ENCODE assay signal across 16 cellular contexts in the genomic region with DNA sequence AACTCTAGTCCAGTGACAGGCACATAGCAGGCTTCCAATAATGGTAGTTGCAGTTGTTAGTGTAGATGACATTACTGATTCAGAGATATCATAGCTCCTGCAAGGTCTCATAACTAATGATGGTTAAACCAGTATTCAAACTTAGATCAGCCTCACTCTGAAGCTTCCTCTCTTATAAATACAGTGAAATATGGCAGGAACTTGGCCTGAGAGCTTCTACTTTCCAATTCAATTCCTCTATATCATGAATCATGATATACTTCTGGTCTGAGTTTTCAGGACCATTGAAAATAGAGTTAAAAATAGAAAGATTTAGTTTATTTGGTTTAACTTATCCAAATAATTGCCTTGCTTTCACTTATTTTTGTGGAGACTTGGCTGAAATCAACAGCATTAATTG.
DNase-seq lines count a peak whose midpoint lies in the region; ATAC-seq, FAIRE-seq and TF ChIP-seq lines count a peak whose summit lies in the region.
"Had no signal": no experiment of that assay in that cellular context is flagged by ENCODE, and none has a peak within 500 bp of the region (broad histone marks: within the 10 kb centered on the region; RNA-seq: fewer than 3 reads in every experiment).

No MANE protein-coding gene starts in this region.

- DNase-seq in A549 (ENCODE audit: low read depth in 1 of 2, low spot score in 1 of 2): no peak
- no peak for DNase-seq in HTR-8/SVneo (ENCODE audit: insufficient read length, low spot score)
- peak; percentile 65 for DNase-seq in fibroblast of mammary gland (ENCODE audit: low read depth)
- DNase-seq in coronary artery (ENCODE audit: low spot score): no peak
- DNase-seq in kidney glomerular epithelial cell (lab: John Stamatoyannopoulos, UW): no peak
- no peak for DNase-seq in SJCRH30
- DNase-seq in NCI-H2227 treated with DMSO at 0.1 percent for 48 hours (lab: John Stamatoyannopoulos, UW): no peak
- DNase-seq: Caco-2, H7, Kasumi-1, MM.1S, NCI-H2081 treated with DMSO at 0.1 percent for 48 hours, NCI-H524 treated with DMSO at 0.1 percent for 48 hours, OCI-M1 had no signal

- POLR2A ChIA-PET in A549 (lab: Yijun Ruan, JAX): interaction anchor here (1.4 kb wide), 1 partner anchor 77 kb away, joined by 10 read pairs; no protein-coding TSS in a partner anchor

- no peaks in the 10 kb centered on the region for H3K27me3 ChIP-seq in SJCRH30

- H3K27ac Mint-ChIP-seq in nephron: peak overlapping the region in 2 of 3 experiments; percentile 50 to 51

- H3K4me1 ChIP-seq in A549 (peaks cover 28% of the 10 kb centered on the region), SJCRH30 (no peaks in the 10 kb centered on the region)
- H3K4me1 ChIP-seq: Caco-2 had no signal

- no peaks in the 10 kb centered on the region for H3K27me3 Mint-ChIP-seq in nephron (ENCODE audit: low read depth)

- H3K4me1 Mint-ChIP-seq in nephron: peaks cover 12% of the 10 kb centered on the region

- H3K4me3 ChIP-seq in A549: no peak overlapping the region
- no peak overlapping the region for H3K4me3 ChIP-seq in fibroblast of mammary gland (ENCODE audit: control insufficient read depth, low read depth, low read length)
- no peak overlapping the region for H3K4me3 ChIP-seq in coronary artery
- no peak overlapping the region for H3K4me3 ChIP-seq in SJCRH30

- no peak for TF ChIP-seq EP300 in A549 (IDR thresholded peaks at IDR 0.05)

- no peak overlapping the region for H3K4me3 Mint-ChIP-seq in nephron

- TF ChIP-seq RAD21 in A549 (conservative IDR thresholded peaks at IDR 0.05 in 1 of 2, IDR thresholded peaks at IDR 0.05 in 1 of 2): no peak

- no peaks in the 10 kb centered on the region for H3K36me3 Mint-ChIP-seq in nephron (ENCODE audit: low read depth)

- CTCF ChIA-PET in A549 (lab: Yijun Ruan, JAX): interaction anchor here (0.9 to 1.2 kb wide), 5 partner anchors 12 to 220 kb away, joined by 3 read pairs; no protein-coding TSS in a partner anchor

- TF ChIP-seq CTCF in A549 (IDR thresholded peaks at IDR 0.05) (no peak), fibroblast of mammary gland (conservative IDR thresholded peaks at IDR 0.05; ENCODE audit: control insufficient read depth, insufficient read depth, low read depth, low read length) (no peak), nephron (IDR thresholded peaks at IDR 0.05; ENCODE audit: unreplicated experiment in 3 of 3) (no peak), coronary artery (IDR thresholded peaks at IDR 0.05) (no peak)

- H3K9me3 Mint-ChIP-seq in nephron: no peaks in the 10 kb centered on the region

- H3K4me2 ChIP-seq in A549: peak overlapping the region; percentile 60

- H3K9me3 ChIP-seq in A549 (no peaks in the 10 kb centered on the region), SJCRH30 (replicated peaks) (no peaks in the 10 kb centered on the region)
- H3K9me3 ChIP-seq: Caco-2 had no signal

- FAIRE-seq in A549 (lab: Jason Lieb, UNC): no peak
- FAIRE-seq in HTR-8/SVneo (lab: Jason Lieb, UNC): peak; percentile 40

- ATAC-seq in A549: peak; percentile 35 to 51; a peak in 4 of 6 replicates

- H3K27ac ChIP-seq in A549 (peak overlapping the region; percentile 68 to 75), coronary artery (no peak overlapping the region), SJCRH30 (no peak overlapping the region)
- H3K27ac ChIP-seq: RWPE1 had no signal

- H3K36me3 ChIP-seq in SJCRH30: no peaks in the 10 kb centered on the region

- TF ChIP-seq POLR2A in A549 (IDR thresholded peaks at IDR 0.05; ENCODE audit: low read length): no peak

TF ChIP-seq in A549, 52 proteins besides CTCF, POLR2A, EP300 and RAD21:
- TF ChIP-seq EHF (CRISPR knock-in tag; IDR thresholded peaks at IDR 0.05): no peak
- TF ChIP-seq HOXA7 (CRISPR knock-in tag; IDR thresholded peaks at IDR 0.05): no peak
- TF ChIP-seq ZFP36 (IDR thresholded peaks at IDR 0.05; ENCODE audit: borderline replicate concordance, partially characterized antibody): no peak
- no peak for TF ChIP-seq HOXB13 (CRISPR knock-in tag; IDR thresholded peaks at IDR 0.05; ENCODE audit: low read depth)
- TF ChIP-seq RCOR1 (IDR thresholded peaks at IDR 0.05; ENCODE audit: low read depth, low read length): no peak

Comparison
In these comparisons a context has a peak if more than half of its experiments do, and no peak if none do; other contexts are left out.
1. H3K27ac ChIP-seq: peak in A549 (2 of 2); none in coronary artery (0 of 2) and SJCRH30 (single experiment).